Comparison of ENCODE assay signal across 1 cellular context in the genomic region with DNA sequence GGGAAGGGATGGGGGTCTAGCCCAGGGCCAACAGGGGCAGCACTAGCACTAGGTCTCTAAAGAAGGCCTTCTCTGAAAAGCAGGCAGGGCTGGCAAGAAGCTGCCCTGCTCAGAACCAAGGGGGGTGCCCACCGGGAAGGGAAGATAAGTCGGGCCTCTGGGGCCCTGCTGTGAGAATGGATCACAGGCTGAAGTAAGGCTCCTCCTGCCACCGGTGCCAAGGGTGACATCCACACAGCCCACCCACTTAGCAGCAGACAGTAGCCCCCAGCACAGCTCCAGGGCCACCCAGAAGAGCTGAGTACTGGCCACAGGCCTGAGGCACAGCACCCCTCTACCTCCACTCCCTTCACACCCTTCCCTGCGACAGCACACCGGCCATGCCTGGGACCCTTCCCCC.
TF ChIP-seq lines count a peak whose summit lies in the region.

No MANE protein-coding gene starts in this region.

TF ChIP-seq in K562, 482 proteins besides CTCF, POLR2A, EP300 and RAD21:
- TF ChIP-seq RBFOX2 (IDR thresholded peaks at IDR 0.05; ENCODE audit: low read depth, low read length) (0 out of 2 replicates have a peak, but pooled peaks have one; percentile 40), SMC3 (conservative IDR thresholded peaks at IDR 0.05; ENCODE audit: insufficient read depth, low read depth, low read length) (no peak)
